In genomic region chr2:240239325-240239724, GRCh38 we compare ENCODE assay signal across 17 cellular contexts.
DNase-seq lines count a peak whose midpoint lies in the region; ATAC-seq, FAIRE-seq and TF ChIP-seq lines count a peak whose summit lies in the region.
"Had no signal": no experiment of that assay in that cellular context is flagged by ENCODE, and none has a peak within 500 bp of the region (broad histone marks: within the 10 kb centered on the region; RNA-seq: fewer than 3 reads in every experiment).

No MANE protein-coding gene starts in this region.

- no peaks in the 10 kb centered on the region for H3K9me3 Mint-ChIP-seq in type B pancreatic cell
- H3K9me3 Mint-ChIP-seq: CD8-positive, alpha-beta memory T cell had no signal

- no peaks in the 10 kb centered on the region for H3K36me3 Mint-ChIP-seq in type B pancreatic cell
- H3K36me3 Mint-ChIP-seq: CD8-positive, alpha-beta memory T cell; IgD-negative memory B cell had no signal

- no peak overlapping the region for H3K4me3 ChIP-seq in RWPE2 (ENCODE audit: severe bottlenecking)
- H3K4me3 ChIP-seq in HepG2 (replicated peaks in 1 of 3; ENCODE audit: insufficient read depth in 1 of 3, low read depth in 2 of 3, low read length in 3 of 3), result no peak overlapping the region
- H3K4me3 ChIP-seq in MG63, result no peak overlapping the region
- H3K4me3 ChIP-seq: BLaER1 had no signal

- WGBS in HepG2 (ENCODE audit: low lambda C conversion rate), result 0% methylated on average over 1 of the region's 1 CpG

- H3K27me3 Mint-ChIP-seq in type B pancreatic cell, result peaks cover 8% of the 10 kb centered on the region
- H3K27me3 Mint-ChIP-seq: IgD-negative memory B cell had no signal

- H3K36me3 ChIP-seq in RWPE2 (ENCODE audit: low read depth) (no peaks in the 10 kb centered on the region), HepG2 (replicated peaks in 1 of 2; ENCODE audit: control insufficient read depth in 1 of 2, insufficient read depth in 2 of 2, low read length in 2 of 2) (no peaks in the 10 kb centered on the region), MG63 (no peaks in the 10 kb centered on the region)
- H3K36me3 ChIP-seq: BLaER1 had no signal

- no peak for TF ChIP-seq POLR2A in HepG2 (IDR thresholded peaks at IDR 0.05; ENCODE audit: insufficient read depth in 1 of 2, low read depth in 2 of 2, low read length in 2 of 2)

- no peak overlapping the region for H3K4me3 Mint-ChIP-seq in type B pancreatic cell
- H3K4me3 Mint-ChIP-seq: CD8-positive, alpha-beta memory T cell; IgD-negative memory B cell had no signal

- H3K4me1 ChIP-seq in RWPE2 (ENCODE audit: insufficient read depth, poor library complexity, severe bottlenecking) (peaks cover 22% of the 10 kb centered on the region), HepG2 (ENCODE audit: insufficient read depth, low read length) (peaks cover 7% of the 10 kb centered on the region)
- H3K4me1 ChIP-seq: Caco-2 had no signal

- H3K27ac ChIP-seq in RWPE2 (ENCODE audit: poor library complexity, severe bottlenecking), result peak overlapping the region; percentile 82
- H3K27ac ChIP-seq in HepG2 (ENCODE audit: extremely low read length, insufficient read depth, low read length), result no peak overlapping the region
- H3K27ac ChIP-seq: BLaER1, HL-60 had no signal

- no peaks in the 10 kb centered on the region for H3K79me2 ChIP-seq in HepG2 (ENCODE audit: insufficient read depth, low read length)

- peaks cover 5% of the 10 kb centered on the region for H3K4me1 Mint-ChIP-seq in type B pancreatic cell (ENCODE audit: unreplicated experiment)
- H3K4me1 Mint-ChIP-seq: IgD-negative memory B cell had no signal

- no peak for DNase-seq in HTR-8/SVneo (ENCODE audit: insufficient read length, low spot score)
- DNase-seq in RWPE2 (ENCODE audit: low spot score), result no peak
- no peak for DNase-seq in HepG2 (ENCODE audit: low spot score)
- peak; percentile 11 for DNase-seq in type B pancreatic cell (ENCODE audit: extremely low spot score, unreplicated experiment)
- no peak for DNase-seq in activated CD4-positive, CD25-positive, alpha-beta regulatory T cell treated with anti-CD3 and anti-CD28 coated beads, Interleukin-2, amount 50 U/mL, for 72 hours
- DNase-seq in NCI-H2171 treated with DMSO at 0.1 percent for 48 hours (lab: John Stamatoyannopoulos, UW), result no peak
- no peak for DNase-seq in MG63
- DNase-seq: AML-193; Caco-2; CD8-positive, alpha-beta memory T cell; DMS53; GF-D8; HCEC 1CT had no signal

- H4K20me1 ChIP-seq in HepG2 (ENCODE audit: insufficient read depth, low read length), result no peaks in the 10 kb centered on the region

- in situ Hi-C loops in HepG2 (cut with HindIII; ENCODE audit: extremely low pct_ligation_motif_present, low pct_unique_long_range_greater_than_20kb), result no loop called here

- H3K27me3 ChIP-seq in RWPE2 (ENCODE audit: insufficient read depth, poor library complexity, severe bottlenecking) (no peaks in the 10 kb centered on the region), HepG2 (ENCODE audit: control insufficient read depth in 1 of 2, insufficient read depth in 2 of 2, low read length in 2 of 2) (peaks cover 4 to 32% of the 10 kb centered on the region in 2 experiments; a peak in 3 of 5 replicates), MG63 (no peaks in the 10 kb centered on the region)
- H3K27me3 ChIP-seq: BLaER1 had no signal

- CTCF ChIA-PET in HepG2 (lab: Yijun Ruan, JAX; ENCODE audit: low intra/inter-chr PET ratio, low total read pairs), result no interaction called here

- no peak overlapping the region for H3K4me2 ChIP-seq in HepG2 (ENCODE audit: low read depth, low read length)

- H3K9me3 ChIP-seq in RWPE2 (ENCODE audit: severe bottlenecking) (no peaks in the 10 kb centered on the region), HepG2 (ENCODE audit: low read length) (no peaks in the 10 kb centered on the region), MG63 (no peaks in the 10 kb centered on the region)
- H3K9me3 ChIP-seq: BLaER1, Caco-2 had no signal

- TF ChIP-seq CTCF in RWPE2 (IDR thresholded peaks at IDR 0.05; ENCODE audit: poor library complexity, severe bottlenecking) (no peak), HepG2 (CRISPR knock-in tag; IDR thresholded peaks at IDR 0.05) (no peak), type B pancreatic cell (conservative IDR thresholded peaks at IDR 0.05) (no peak)

- TF ChIP-seq EP300 in HepG2 (IDR thresholded peaks at IDR 0.05; ENCODE audit: low read depth in 2 of 2, low read length in 2 of 2) (no peak), HepG2 (CRISPR knock-in tag; IDR thresholded peaks at IDR 0.05; ENCODE audit: borderline replicate concordance) (no peak)

- BruUV-seq in HepG2 (replicated peaks; lab: Mats Ljungman, UMichigan), result no TSS peak

- H3K9ac ChIP-seq in HepG2 (ENCODE audit: insufficient read depth, low read depth, low read length), result no peak overlapping the region
- H3K9ac ChIP-seq: BLaER1 had no signal

- no peak for TF ChIP-seq RAD21 in HepG2 (CRISPR knock-in tag; IDR thresholded peaks at IDR 0.05)

- H3K27ac Mint-ChIP-seq in type B pancreatic cell, result no peak overlapping the region
- H3K27ac Mint-ChIP-seq: CD8-positive, alpha-beta memory T cell had no signal

- peak; percentile 85 for FAIRE-seq in HTR-8/SVneo (lab: Jason Lieb, UNC)
- no peak for FAIRE-seq in HepG2 (lab: Jason Lieb, UNC)
- FAIRE-seq: GM19239 had no signal

- POLR2A ChIA-PET in HepG2 (lab: Yijun Ruan, JAX), result interaction anchor here (1.7 kb wide), 1 partner anchor 12 kb away, joined by 3 read pairs; no protein-coding TSS in a partner anchor

- no peak overlapping the region for H2AFZ ChIP-seq in HepG2 (ENCODE audit: low read length)

- no peak for ATAC-seq in RWPE2 (ENCODE audit: low read depth)
- no peak for ATAC-seq in HepG2

- intact Hi-C loops in HepG2 (cut with micrococcal nuclease; ENCODE audit: unreplicated experiment), result loop anchor here (10.0 kb wide), 1 partner anchor 105 kb away; no protein-coding TSS in a partner anchor

TF ChIP-seq in HepG2, 621 proteins besides CTCF, POLR2A, EP300 and RAD21:
- TF ChIP-seq FOXP1 (IDR thresholded peaks at IDR 0.05) (peak; percentile 40; the same call in 1 of the 2 replicates), FOXP1 (CRISPR knock-in tag; IDR thresholded peaks at IDR 0.05) (no peak), FOXA1 (IDR thresholded peaks at IDR 0.05) (0 out of 2 replicates have a peak, but pooled peaks have one; percentile 30), FOXA1 (CRISPR knock-in tag; IDR thresholded peaks at IDR 0.05) (no peak), FOXK2 (IDR thresholded peaks at IDR 0.05) (peak; percentile 42; the same call in 1 of the 2 replicates), ATM (IDR thresholded peaks at IDR 0.05; ENCODE audit: borderline replicate concordance) (0 out of 2 replicates have a peak, but pooled peaks have one; percentile 34), SSRP1 (CRISPR knock-in tag; IDR thresholded peaks at IDR 0.05) (no peak), ERF (CRISPR knock-in tag; IDR thresholded peaks at IDR 0.05) (no peak), SOX6 (IDR thresholded peaks at IDR 0.05) (0 out of 2 replicates have a peak, but pooled peaks have one; percentile 40), SOX6 (CRISPR knock-in tag; IDR thresholded peaks at IDR 0.05) (no peak), PLRG1 (conservative IDR thresholded peaks at IDR 0.05) (0 out of 2 replicates have a peak, but pooled peaks have one; percentile 54), RAD51 (IDR thresholded peaks at IDR 0.05; ENCODE audit: borderline replicate concordance) (peak; percentile 22; the same call in 1 of the 2 replicates), ZNF550 (CRISPR knock-in tag; IDR thresholded peaks at IDR 0.05; ENCODE audit: borderline replicate concordance) (no peak), CBX5 (CRISPR knock-in tag; IDR thresholded peaks at IDR 0.05; ENCODE audit: borderline replicate concordance) (no peak), ZNF839 (CRISPR knock-in tag; IDR thresholded peaks at IDR 0.05; ENCODE audit: borderline replicate concordance) (no peak), TRIM22 (IDR thresholded peaks at IDR 0.05) (0 out of 2 replicates have a peak, but pooled peaks have one; percentile 64)
